21 cellular contexts compared by ENCODE assay signal in the genomic region with DNA sequence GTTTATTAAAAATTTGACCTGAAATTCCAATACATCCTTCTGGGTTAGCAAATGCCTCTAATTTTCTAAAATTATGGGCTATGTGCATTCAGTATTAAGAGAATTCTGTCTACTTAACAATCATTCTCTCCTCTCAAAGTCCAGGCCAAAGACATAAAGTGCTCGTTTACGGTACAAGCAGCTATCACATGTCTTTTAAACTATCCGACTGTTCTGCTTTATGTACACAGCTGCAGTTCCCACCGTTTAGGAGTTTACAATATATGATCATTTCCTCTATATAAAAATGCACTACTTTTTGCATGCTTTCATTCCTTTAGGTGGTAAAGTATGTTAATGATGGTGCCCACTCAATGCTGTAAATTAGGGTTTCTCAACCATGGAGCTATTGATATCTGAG.
"Had no signal": no experiment of that assay in that cellular context is flagged by ENCODE, and none has a peak within 500 bp of the region (broad histone marks: within the 10 kb centered on the region; RNA-seq: fewer than 3 reads in every experiment).

No MANE protein-coding gene starts in this region.

- H3K9me3 ChIP-seq: body of pancreas had no signal

- ATAC-seq: activated CD8-positive, alpha-beta memory T cell treated with anti-CD3 and anti-CD28 coated beads, Interleukin-2, amount 10 ng/mL, durations not matched to agents 7 days and 5 days; body of pancreas had no signal

- H3K4me3 ChIP-seq: body of pancreas had no signal

- DNase-seq: activated B cell treated with CpG ODN at 0.5 μM for 24 hours; activated CD4-positive, alpha-beta T cell treated with anti-CD3 and anti-CD28 coated beads for 1 hour; activated CD4-positive, alpha-beta T cell treated with anti-CD3 and anti-CD28 coated beads, Interleukin-2, amount 10 ng/mL, durations not matched to agents 24 days and 14 days; activated CD4-positive, alpha-beta T cell treated with anti-CD3 and anti-CD28 coated beads, Interleukin-2, amount 50 U/mL, for 48 hours; activated CD8-positive, alpha-beta memory T cell treated with anti-CD3 and anti-CD28 coated beads, Interleukin-2, amount 10 ng/mL, durations not matched to agents 7 days and 5 days; activated effector memory CD4-positive, alpha-beta T cell treated with Interleukin-2 at 50 U/mL for 16 hours; activated naive CD4-positive, alpha-beta T cell; activated T-cell treated with anti-CD3 and anti-CD28 coated beads, Interleukin-2, amount 50 U/mL, for 24 hours; aorta; central memory CD4-positive, alpha-beta T cell; IMR-90; KBM-7; MM.1S; NCI-H1105; NCI-H1436; NCI-H187 treated with DMSO at 0.1 percent for 48 hours; NCI-H2081 treated with DMSO at 0.1 percent for 48 hours; NCI-H2171 treated with DMSO at 0.1 percent for 48 hours; NCI-H226; NCI-H69 had no signal
